In genomic region chr11:66616379-66617147, GRCh38 we compare ENCODE assay signal across 8 cellular contexts. TPM values are rescaled to one million over a fixed set of nuclear protein-coding genes. Genes with fewer than 3 reads are reported as not detected.
DNase-seq lines count a peak whose midpoint lies in the region; ATAC-seq, FAIRE-seq and TF ChIP-seq lines count a peak whose summit lies in the region.

TSS of gene RBM14 (plus strand) at chr11:66616630. CDS start at chr11:66616721, 91 bp downstream.

- POLR2A ChIA-PET in H1 (lab: Charles Lee; ENCODE audit: partially characterized antibody): interaction anchor here (0.6 to 66.2 kb wide), 26 partner anchors 4 to 341 kb away, joined by 3 to 2165 read pairs (median 6); partner anchors contain the start of genes ACTN3, BBS1, CCDC87 and CCS

- peak; percentile 92 to 98 for TF ChIP-seq POLR2A in H1 (IDR thresholded peaks at IDR 0.05; ENCODE audit: control extremely low read depth in 1 of 2, low read depth in 2 of 2, low read length in 2 of 2)

- peak within 1 kb of the TSS; percentile 98 for H3K27ac ChIP-seq in H1 (ENCODE audit: low read depth, low read length)
- H3K27ac ChIP-seq in mesenchymal stem cell (ENCODE audit: low read length, poor library complexity, severe bottlenecking): peak within 1 kb of the TSS; percentile 89

- H3K4me2 ChIP-seq in H1 (ENCODE audit: insufficient read depth in 1 of 2, low read depth in 2 of 2, low read length in 2 of 2) (peak within 1 kb of the TSS; percentile 86 to 94), mesenchymal stem cell (ENCODE audit: low read length, poor library complexity, severe bottlenecking) (peak within 1 kb of the TSS; percentile 94)

- CTCF ChIA-PET in H1 (lab: Charles Lee; ENCODE audit: partially characterized antibody): interaction anchor here (1.0 to 1.3 kb wide), 2 partner anchors 37 to 109 kb away, joined by 3 to 6 read pairs; no protein-coding TSS in a partner anchor

- peaks cover 11% of the 10 kb centered on the region for H3K23me2 ChIP-seq in H1 (ENCODE audit: low read depth, low read length)

- H4K8ac ChIP-seq in H1 (ENCODE audit: extremely low read depth, insufficient read depth, low read length): peak within 1 kb of the TSS; percentile 98
- H4K8ac ChIP-seq in mesenchymal stem cell (ENCODE audit: low read length): peak within 1 kb of the TSS; percentile 92

- ATAC-seq in GM21367 (IDR thresholded peaks at IDR 0.05; ENCODE audit: unreplicated experiment): peak; percentile 74

- TF ChIP-seq EP300 in H1 (IDR thresholded peaks at IDR 0.05; ENCODE audit: borderline replicate concordance in 1 of 2, low read depth in 2 of 2, low read length in 2 of 2): no peak

- H2BK12ac ChIP-seq in H1 (ENCODE audit: low read depth, low read length) (peak within 1 kb of the TSS; percentile 11; the same call in 1 of the 2 replicates), mesenchymal stem cell (ENCODE audit: low read length in 2 of 2) (no peak within 1 kb of the TSS)

- H3K56ac ChIP-seq in H1 (replicated peaks; ENCODE audit: insufficient read length, low read depth, low read length): peak within 1 kb of the TSS; percentile 62

- 1% methylated on average over 84 of the region's 90 CpGs; no CpG with 5 or more reads in 1 of the 2 experiments for WGBS in H1 (ENCODE audit: extremely low coverage in 1 of 2, insufficient coverage in 1 of 2, insufficient read length in 1 of 2, insufficient replicate concordance in 2 of 2, low coverage in 1 of 2, low lambda C conversion rate in 2 of 2, missing lambda C conversion rate in 1 of 2), 2 experiments
- WGBS in mesenchymal stem cell: under 1% methylated on average over 89 of the region's 90 CpGs

- H3K4me1 ChIP-seq in H1 (replicated peaks in 1 of 4; ENCODE audit: control insufficient read depth in 3 of 4, insufficient read depth in 4 of 4, low read length in 3 of 4) (peaks cover 0 to 15% (median 3%) of the 10 kb centered on the region in 4 experiments; a peak in 4 of 7 replicates), mesenchymal stem cell (ENCODE audit: control insufficient read depth, insufficient read depth, low read depth, low read length) (peaks cover 4% of the 10 kb centered on the region)

- H2BK15ac ChIP-seq in H1 (ENCODE audit: low read length) (no peak within 1 kb of the TSS), mesenchymal stem cell (ENCODE audit: low read depth, poor library complexity, severe bottlenecking) (peak within 1 kb of the TSS; percentile 30)

- TF ChIP-seq RAD21 in H1 (IDR thresholded peaks at IDR 0.05 in 1 of 2, conservative IDR thresholded peaks at IDR 0.05 in 1 of 2; ENCODE audit: low read depth in 2 of 2, low read length in 2 of 2): no peak

- H3K9ac ChIP-seq in H1 (replicated peaks in 1 of 4; ENCODE audit: extremely low read depth in 1 of 4, low read depth in 3 of 4, low read length in 3 of 4) (peak within 1 kb of the TSS; percentile 86 to 99 (median 94)), mesenchymal stem cell (ENCODE audit: low read length) (peak within 1 kb of the TSS; percentile 99)

- H3K9me3 ChIP-seq in H1 (ENCODE audit: insufficient read depth in 2 of 2, low read depth in 1 of 2, low read length in 1 of 2): no peaks in the 10 kb centered on the region
- H3K9me3 ChIP-seq in mesenchymal stem cell (ENCODE audit: control insufficient read depth, low read length): no peaks in the 10 kb centered on the region

- DNase-seq in COLO829 (ENCODE audit: low spot score) (peak; percentile 97), HTR-8/SVneo (ENCODE audit: insufficient read length, low spot score) (peak; percentile 100), NOMO-1 treated with dmso at 0.1 percent for 144 hours (lab: John Stamatoyannopoulos, UW; ENCODE audit: unreplicated experiment) (peak; percentile 98), H1 (ENCODE audit: low read depth in 1 of 2, low spot score in 2 of 2) (peak; percentile 96 to 99), mesenchymal stem cell (peak; percentile 100)
- DNase-seq in activated CD8-positive, alpha-beta memory T cell treated with anti-CD3 and anti-CD28 coated beads for 48 hours (ENCODE audit: low read depth in 2 of 3, low spot score in 2 of 3): peak; percentile 89 to 97 (median 95)
- DNase-seq in stimulated activated CD8-positive, alpha-beta memory T cell treated with anti-CD3 and anti-CD28 coated beads, Interleukin-12 subunit alpha, Interleukin-12 subunit beta, amount 100 ng/mL, for 4 hours (ENCODE audit: low read depth): peak; percentile 95

- H2BK120ac ChIP-seq in H1 (replicated peaks; ENCODE audit: low read depth, low read length): peak within 1 kb of the TSS; percentile 25
- H2BK120ac ChIP-seq in mesenchymal stem cell (ENCODE audit: low read depth, low read length): peak within 1 kb of the TSS; percentile 84

- FAIRE-seq in HTR-8/SVneo (lab: Jason Lieb, UNC) (peak; percentile 55), H1 (lab: Jason Lieb, UNC) (peak; percentile 39)

- H3K27me3 ChIP-seq in H1 (replicated peaks in 1 of 4; ENCODE audit: control insufficient read depth in 3 of 4, extremely low read depth in 1 of 4, insufficient read depth in 3 of 4, low read length in 3 of 4): no peaks in the 10 kb centered on the region
- no peaks in the 10 kb centered on the region for H3K27me3 ChIP-seq in mesenchymal stem cell (ENCODE audit: control insufficient read depth in 1 of 2, insufficient read depth in 1 of 2, low read length in 2 of 2)

- H2BK5ac ChIP-seq in H1 (ENCODE audit: low read depth, low read length) (peak within 1 kb of the TSS; percentile 100), mesenchymal stem cell (ENCODE audit: low read depth, low read length, poor library complexity, severe bottlenecking) (peak within 1 kb of the TSS; percentile 83)

- no peak for TF ChIP-seq CTCF in H1 (IDR thresholded peaks at IDR 0.05; ENCODE audit: control extremely low read depth in 1 of 3, insufficient read depth in 1 of 3, low read depth in 1 of 3, low read length in 3 of 3)

- H2AFZ ChIP-seq in H1 (ENCODE audit: low read length) (no peak within 1 kb of the TSS), mesenchymal stem cell (ENCODE audit: low read depth, low read length) (no peak within 1 kb of the TSS)

- peaks cover 2 to 27% (median 9%) of the 10 kb centered on the region in 4 experiments; a peak in 5 of 8 replicates for H3K36me3 ChIP-seq in H1 (ENCODE audit: control insufficient read depth in 2 of 4, insufficient read depth in 4 of 4, low read length in 3 of 4)
- H3K36me3 ChIP-seq in mesenchymal stem cell (ENCODE audit: control insufficient read depth in 1 of 2, insufficient read depth in 2 of 2, low read depth in 1 of 2, low read length in 2 of 2): peaks cover 4 to 16% of the 10 kb centered on the region in 2 experiments

- H3K4ac ChIP-seq in H1 (replicated peaks; ENCODE audit: insufficient read length, low read depth, low read length) (peak within 1 kb of the TSS; percentile 40), mesenchymal stem cell (ENCODE audit: low read depth in 1 of 2, low read length in 2 of 2) (peak within 1 kb of the TSS; percentile 19 to 92)

- H3K4me3 ChIP-seq in H1 (ENCODE audit: extremely low read depth in 1 of 4, insufficient read depth in 2 of 4, low read depth in 3 of 4, low read length in 4 of 4) (peak within 1 kb of the TSS; percentile 81 to 99 (median 92)), mesenchymal stem cell (ENCODE audit: insufficient read depth in 1 of 2, low read depth in 1 of 2, low read length in 2 of 2) (peak within 1 kb of the TSS; percentile 78 to 99)

- H3K14ac ChIP-seq in H1 (ENCODE audit: insufficient read length) (no peak within 1 kb of the TSS), mesenchymal stem cell (ENCODE audit: low read length in 2 of 2) (peak within 1 kb of the TSS in 1 of 2 experiments; percentile 69)

- H3K23ac ChIP-seq in H1 (ENCODE audit: insufficient read length) (no peak within 1 kb of the TSS), mesenchymal stem cell (ENCODE audit: low read length in 2 of 2) (no peak within 1 kb of the TSS)

- peaks cover 40 to 50% of the 10 kb centered on the region in 2 experiments for H3K79me2 ChIP-seq in H1 (ENCODE audit: control insufficient read depth in 1 of 2, insufficient read depth in 2 of 2, low read length in 2 of 2)

- peak within 1 kb of the TSS; percentile 82 for H4K5ac ChIP-seq in H1 (ENCODE audit: insufficient read length, low read depth, low read length)

- H2BK20ac ChIP-seq in H1 (ENCODE audit: low read length): no peak within 1 kb of the TSS

- H3K18ac ChIP-seq in H1 (ENCODE audit: extremely low read depth, low read length) (peak within 1 kb of the TSS; percentile 100), mesenchymal stem cell (ENCODE audit: low read depth in 1 of 2, low read length in 2 of 2) (peak within 1 kb of the TSS; percentile 85 to 95)

- H4K20me1 ChIP-seq in H1 (replicated peaks in 1 of 2; ENCODE audit: control insufficient read depth in 1 of 2, insufficient read depth in 2 of 2, low read length in 2 of 2): peaks cover 30 to 35% of the 10 kb centered on the region in 2 experiments

- peak within 1 kb of the TSS; percentile 88 for H4K91ac ChIP-seq in H1 (replicated peaks; ENCODE audit: insufficient read length, low read length)
- H4K91ac ChIP-seq in mesenchymal stem cell (ENCODE audit: low read length): peak within 1 kb of the TSS; percentile 58

- H3K79me1 ChIP-seq in H1 (ENCODE audit: low read depth, low read length) (no peaks in the 10 kb centered on the region; the same call in none of the 2 replicates), mesenchymal stem cell (replicated peaks; ENCODE audit: low read length, poor library complexity, severe bottlenecking) (peaks cover 1% of the 10 kb centered on the region)

- H2AK5ac ChIP-seq in H1 (ENCODE audit: low read depth, low read length) (peak within 1 kb of the TSS; percentile 87; the same call in 1 of the 2 replicates), mesenchymal stem cell (ENCODE audit: low read length, severe bottlenecking) (no peak within 1 kb of the TSS)

TF ChIP-seq in H1, 55 proteins besides CTCF, POLR2A, EP300 and RAD21 (continues in another document):
- TF ChIP-seq ASH2L (IDR thresholded peaks at IDR 0.05; ENCODE audit: low read length): peak; percentile 86
- peak; percentile 85 for TF ChIP-seq MAX (IDR thresholded peaks at IDR 0.05)
- TF ChIP-seq SRF (IDR thresholded peaks at IDR 0.05; ENCODE audit: low read depth, low read length): no peak
- TF ChIP-seq POU5F1 (IDR thresholded peaks at IDR 0.05; ENCODE audit: low read depth, low read length): no peak
- no peak for TF ChIP-seq EGR1 (IDR thresholded peaks at IDR 0.05; ENCODE audit: borderline replicate concordance, low read depth, low read length)

RNA-seq across cellular contexts. Expression of gene RBM14, which starts in this region (rescaled TPM):
- 142 and 145 TPM in 2 replicates for total RNA-seq in H1 (2021; fragmentation: NEBNext Ultra II Directional; extraction: Animal tissue kit (Norgen Biotek cat#: 25700))
- 67.2 and 81.1 TPM in 2 replicates for polyA plus RNA-seq in H1 (2011; rRNA removed)
- polyA plus RNA-seq in H1 (2011; cell fraction: cytosol; rRNA removed): 36.2 TPM
- polyA plus RNA-seq in H1 (2011; cell fraction: nucleus; rRNA removed): 89.4 TPM
- polyA plus RNA-seq in H1 (2012, experiment 1 of 2): 48.9 to 106 TPM (median 75.9 TPM) in 4 replicates
- polyA plus RNA-seq in H1 (2012, experiment 2 of 2): 58.7 TPM
- 83.3 TPM for polyA plus RNA-seq in H1 (2013, experiment 1 of 2)
- 76.5 TPM for polyA plus RNA-seq in H1 (2013, experiment 2 of 2)
- 36.4 and 42.4 TPM in 2 replicates for polyA minus RNA-seq in H1 (2011; rRNA and poly(A)+ RNA removed)
- polyA minus RNA-seq in H1 (2011; cell fraction: cytosol; rRNA and poly(A)+ RNA removed): 61.9 TPM
- polyA minus RNA-seq in H1 (2011; cell fraction: nucleus; rRNA and poly(A)+ RNA removed): 85.1 TPM
- polyA plus RNA-seq in mesenchymal stem cell (2013, experiment 1 of 2): 28.0 TPM
- 26.7 TPM for polyA plus RNA-seq in mesenchymal stem cell (2013, experiment 2 of 2)

Comparison
In these comparisons a context has a peak if more than half of its experiments do, and no peak if none do; other contexts are left out.
1. Peak in every context shown above with its lines: DNase-seq, ATAC-seq, H3K4me3 ChIP-seq and H3K27ac ChIP-seq.